Comparison of ENCODE assay signal across 1 cellular context in genomic region chr19:21884786-21885185, GRCh38. TPM values are rescaled to one million over a fixed set of nuclear protein-coding genes. Genes with fewer than 3 reads are reported as not detected.
"Had no signal": no experiment of that assay in that cellular context is flagged by ENCODE, and none has a peak within 500 bp of the region (broad histone marks: within the 10 kb centered on the region; RNA-seq: fewer than 3 reads in every experiment).

No MANE protein-coding gene starts in this region.

RNA-seq across cellular contexts. Expression of gene ZNF43, which starts 48.8 kb away (rescaled TPM):
- total RNA-seq: NCI-H460 had no signal
